ENCODE assay signal across 20 cellular contexts in the genomic region with DNA sequence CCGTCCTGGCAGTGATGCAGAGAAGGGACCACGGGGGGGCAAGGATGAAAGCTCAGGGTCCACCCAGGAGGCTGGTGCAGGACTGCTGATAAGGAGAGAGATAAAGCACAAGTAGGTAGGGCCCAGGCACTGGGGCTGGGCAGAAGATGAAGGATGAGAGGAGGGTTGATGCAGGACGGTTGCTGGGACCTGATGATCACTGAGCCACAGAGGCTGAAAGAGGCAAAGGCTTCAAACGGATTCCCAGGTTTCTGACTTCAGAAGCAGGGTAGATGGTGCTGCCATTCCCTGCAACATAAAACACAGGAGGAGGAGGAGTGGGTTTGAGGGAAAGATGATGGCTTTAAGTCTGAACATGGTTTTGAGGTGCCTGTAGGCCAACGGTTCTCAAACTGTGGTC.
DNase-seq lines count a peak whose midpoint lies in the region; ATAC-seq, FAIRE-seq and TF ChIP-seq lines count a peak whose summit lies in the region.
"Had no signal": no experiment of that assay in that cellular context is flagged by ENCODE, and none has a peak within 500 bp of the region (broad histone marks: within the 10 kb centered on the region; RNA-seq: fewer than 3 reads in every experiment).

No MANE protein-coding gene starts in this region.

- H3K27me3 Mint-ChIP-seq in stimulated activated naive CD8-positive, alpha-beta T cell treated with anti-CD3 and anti-CD28 coated beads, Interleukin-15, Interleukin-2, amounts not matched to agents 100 ng/mL and 50 ng/mL, for 24 hours = peaks cover 6% of the 10 kb centered on the region
- no peaks in the 10 kb centered on the region for H3K27me3 Mint-ChIP-seq in stimulated activated naive CD8-positive, alpha-beta T cell treated with anti-CD3 and anti-CD28 coated beads, Interleukin-15, amount 100 ng/mL, for 72 hours
- no peaks in the 10 kb centered on the region for H3K27me3 Mint-ChIP-seq in neural crest cell (ENCODE audit: low read depth)

- H3K4me3 Mint-ChIP-seq in stimulated activated naive CD8-positive, alpha-beta T cell treated with anti-CD3 and anti-CD28 coated beads, Interleukin-15, Interleukin-2, amounts not matched to agents 100 ng/mL and 50 ng/mL, for 24 hours = no peak overlapping the region
- no peak overlapping the region for H3K4me3 Mint-ChIP-seq in stimulated activated naive CD8-positive, alpha-beta T cell treated with anti-CD3 and anti-CD28 coated beads, Interleukin-15, amount 100 ng/mL, for 72 hours
- H3K4me3 Mint-ChIP-seq in neural crest cell = no peak overlapping the region
- H3K4me3 Mint-ChIP-seq: CD4-positive, alpha-beta memory T cell had no signal

- FAIRE-seq in bronchial epithelial cell (lab: Jason Lieb, UNC) = peak; percentile 32
- FAIRE-seq: GM12891, GM18507, H1 had no signal

- no peaks in the 10 kb centered on the region for H3K9me3 Mint-ChIP-seq in stimulated activated naive CD8-positive, alpha-beta T cell treated with anti-CD3 and anti-CD28 coated beads, Interleukin-15, Interleukin-2, amounts not matched to agents 100 ng/mL and 50 ng/mL, for 24 hours
- no peaks in the 10 kb centered on the region for H3K9me3 Mint-ChIP-seq in stimulated activated naive CD8-positive, alpha-beta T cell treated with anti-CD3 and anti-CD28 coated beads, Interleukin-15, amount 100 ng/mL, for 72 hours
- H3K9me3 Mint-ChIP-seq in neural crest cell = no peaks in the 10 kb centered on the region

- no peak for ATAC-seq in stimulated activated naive CD8-positive, alpha-beta T cell treated with anti-CD3 and anti-CD28 coated beads, Interleukin-15, amount 100 ng/mL, for 72 hours

- no peak overlapping the region for H3K4me3 ChIP-seq in bronchial epithelial cell (ENCODE audit: low read depth, low read length)

- no peaks in the 10 kb centered on the region for H3K36me3 Mint-ChIP-seq in stimulated activated naive CD8-positive, alpha-beta T cell treated with anti-CD3 and anti-CD28 coated beads, Interleukin-15, Interleukin-2, amounts not matched to agents 100 ng/mL and 50 ng/mL, for 24 hours (ENCODE audit: low read depth)
- H3K36me3 Mint-ChIP-seq in neural crest cell (ENCODE audit: low read depth) = no peaks in the 10 kb centered on the region
- H3K36me3 Mint-ChIP-seq: CD4-positive, alpha-beta memory T cell had no signal

- H3K27me3 ChIP-seq in bronchial epithelial cell (ENCODE audit: control insufficient read depth, insufficient read depth, low read length) = no peaks in the 10 kb centered on the region

- TF ChIP-seq CTCF in bronchial epithelial cell (IDR thresholded peaks at IDR 0.05; ENCODE audit: insufficient read depth, low read length, severe bottlenecking) = no peak
- TF ChIP-seq CTCF in neural crest cell (conservative IDR thresholded peaks at IDR 0.05) = no peak

- peak overlapping the region; percentile 11 for H3K27ac Mint-ChIP-seq in stimulated activated naive CD8-positive, alpha-beta T cell treated with anti-CD3 and anti-CD28 coated beads, Interleukin-15, Interleukin-2, amounts not matched to agents 100 ng/mL and 50 ng/mL, for 24 hours
- H3K27ac Mint-ChIP-seq in stimulated activated naive CD8-positive, alpha-beta T cell treated with anti-CD3 and anti-CD28 coated beads, Interleukin-15, amount 100 ng/mL, for 72 hours = peak overlapping the region in 1 of 2 donors; percentile 83
- H3K27ac Mint-ChIP-seq in neural crest cell (ENCODE audit: unreplicated experiment) = peak overlapping the region; percentile 69
- H3K27ac Mint-ChIP-seq: CD4-positive, alpha-beta memory T cell had no signal

- H3K4me1 Mint-ChIP-seq in stimulated activated naive CD8-positive, alpha-beta T cell treated with anti-CD3 and anti-CD28 coated beads, Interleukin-15, Interleukin-2, amounts not matched to agents 100 ng/mL and 50 ng/mL, for 24 hours (ENCODE audit: low read depth) = peaks cover 5% of the 10 kb centered on the region
- H3K4me1 Mint-ChIP-seq in stimulated activated naive CD8-positive, alpha-beta T cell treated with anti-CD3 and anti-CD28 coated beads, Interleukin-15, amount 100 ng/mL, for 72 hours = peaks cover 12% of the 10 kb centered on the region
- no peaks in the 10 kb centered on the region for H3K4me1 Mint-ChIP-seq in neural crest cell

- H3K36me3 ChIP-seq in bronchial epithelial cell (ENCODE audit: control insufficient read depth, insufficient read depth, low read length) = no peaks in the 10 kb centered on the region

- no peak for DNase-seq in stimulated activated naive CD8-positive, alpha-beta T cell treated with anti-CD3 and anti-CD28 coated beads, Interleukin-15, amount 100 ng/mL, for 72 hours
- DNase-seq in bronchial epithelial cell (ENCODE audit: low read depth) = no peak
- DNase-seq in neural crest cell (ENCODE audit: low read depth, low spot score) = no peak
- DNase-seq in ureter (ENCODE audit: low spot score) = peak; percentile 30
- DNase-seq in NOMO-1 treated with dmso at 0.1 percent for 144 hours (lab: John Stamatoyannopoulos, UW; ENCODE audit: unreplicated experiment) = no peak
- DNase-seq in NCI-H1694 treated with DMSO at 0.1 percent for 48 hours (lab: John Stamatoyannopoulos, UW) = no peak
- DNase-seq in amniotic stem cell (lab: John Stamatoyannopoulos, UW) = no peak
- DNase-seq: C1 segment of cervical spinal cord; Calu3; CD4-positive, alpha-beta memory T cell; COR-L47; DMS53; DMS79 treated with DMSO at 0.1 percent for 48 hours; GF-D8; H7; HCEC 1CT had no signal
